34 cellular contexts compared by ENCODE assay signal in the genomic region with DNA sequence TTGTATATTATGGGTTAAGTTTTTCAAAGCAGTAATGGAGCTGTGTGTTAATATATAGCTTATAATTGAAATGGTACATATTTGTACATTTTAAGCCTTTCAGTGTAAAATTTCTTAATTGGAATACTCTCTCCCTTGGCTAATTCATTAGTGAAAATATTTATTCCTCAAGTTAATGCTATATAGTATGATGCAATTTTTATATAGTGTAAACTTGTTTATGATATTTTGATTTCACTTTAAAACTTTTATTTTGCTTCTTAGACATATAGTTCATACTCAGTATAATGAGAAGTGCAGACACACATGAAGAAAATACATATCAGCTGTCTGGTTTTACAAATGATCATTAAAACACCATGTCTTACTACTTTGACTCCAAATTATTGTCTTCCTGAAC.
"Had no signal": no experiment of that assay in that cellular context is flagged by ENCODE, and none has a peak within 500 bp of the region (broad histone marks: within the 10 kb centered on the region; RNA-seq: fewer than 3 reads in every experiment).

No MANE protein-coding gene starts in this region.

- H3K36me3 ChIP-seq: adrenal gland, Peyer's patch, SJSA1 had no signal

- H3K4me2 ChIP-seq: SK-N-SH had no signal

- ATAC-seq: activated CD4-positive, alpha-beta T cell treated with anti-CD3 and anti-CD28 coated beads for 36 hours; activated CD4-positive, CD25-positive, alpha-beta regulatory T cell treated with anti-CD3 and anti-CD28 coated beads, Interleukin-2, amount 50 U/mL, for 24 hours; activated naive CD4-positive, alpha-beta T cell treated with anti-CD3 and anti-CD28 coated beads, Interleukin-2, amount 50 U/mL, for 72 hours; activated T-cell treated with anti-CD3 and anti-CD28 coated beads, Interleukin-2, amount 50 U/mL, for 4 hours; body of pancreas; PC-3; WTC11 had no signal

- H3K9me3 ChIP-seq: adrenal gland, body of pancreas, Peyer's patch, SJSA1, SK-N-SH had no signal

- FAIRE-seq: astrocyte had no signal

- H3K4me3 ChIP-seq: adrenal gland, body of pancreas, Peyer's patch, SJSA1 had no signal

- H3K27ac ChIP-seq: adrenal gland, Peyer's patch, SJSA1 had no signal

- H3K9ac ChIP-seq: SK-N-SH had no signal

- H3K27me3 ChIP-seq: adrenal gland, body of pancreas, Peyer's patch, SJSA1 had no signal

- H3K4me1 ChIP-seq: adrenal gland, Peyer's patch, SJSA1 had no signal

- DNase-seq: activated CD4-positive, alpha-beta memory T cell treated with anti-CD3 and anti-CD28 coated beads for 36 hours; activated CD4-positive, alpha-beta T cell treated with anti-CD3 and anti-CD28 coated beads for 36 hours; activated CD4-positive, alpha-beta T cell treated with anti-CD3 and anti-CD28 coated beads, Interleukin-2, amount 10 ng/mL, durations not matched to agents 7 days and 5 days; activated CD8-positive, alpha-beta memory T cell treated with anti-CD3 and anti-CD28 coated beads, Interleukin-2, amount 50 U/mL, for 4 hours; activated gamma-delta T cell treated with Interleukin-2 at 50 U/mL for 16 hours; activated naive CD4-positive, alpha-beta T cell treated with anti-CD3 and anti-CD28 coated beads for 36 hours; activated T-cell treated with anti-CD3 and anti-CD28 coated beads for 4 hours; activated T-cell treated with anti-CD3 and anti-CD28 coated beads, Interleukin-2, amount 50 U/mL, for 4 hours; adrenal gland; central memory CD4-positive, alpha-beta T cell; NCI-H1092 treated with DMSO at 0.1 percent for 48 hours; NCI-H1417; NCI-H146; NCI-H187; NCI-H2029 treated with DMSO at 0.1 percent for 48 hours; NCI-H2107; NCI-H510A; NCI-H526; NCI-H748 treated with DMSO at 0.1 percent for 48 hours; NK-92 treated with Interleukin-12 subunit alpha and Interleukin-12 subunit beta, amount 100 ng/mL, for 24 hours; PC-3; Peyer's patch; RPMI8226; SHP77 treated with DMSO at 0.1 percent for 48 hours; SK-N-SH; T-helper 1 cell; T-helper 2 cell; T1000 had no signal
